ENCODE assay signal across 13 cellular contexts in the genomic region with DNA sequence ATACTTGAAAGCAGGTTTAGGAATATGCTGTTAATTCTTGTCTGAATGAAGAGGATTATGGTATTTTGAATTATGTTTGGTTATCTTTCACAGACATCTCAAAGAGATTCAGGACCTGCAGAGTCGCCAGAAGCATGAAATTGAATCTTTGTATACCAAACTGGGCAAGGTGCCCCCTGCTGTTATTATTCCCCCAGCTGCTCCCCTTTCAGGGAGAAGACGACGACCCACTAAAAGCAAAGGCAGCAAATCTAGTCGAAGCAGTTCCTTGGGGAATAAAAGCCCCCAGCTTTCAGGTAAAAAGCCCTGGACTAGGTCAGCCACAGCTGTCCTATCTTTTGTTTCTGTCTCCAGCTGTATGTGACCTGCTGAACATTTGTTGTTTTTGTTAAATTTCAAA. TPM values are rescaled to one million over a fixed set of nuclear protein-coding genes. Genes with fewer than 3 reads are reported as not detected.
DNase-seq lines count a peak whose midpoint lies in the region; ATAC-seq and TF ChIP-seq lines count a peak whose summit lies in the region.
"Had no signal": no experiment of that assay in that cellular context is flagged by ENCODE, and none has a peak within 500 bp of the region (broad histone marks: within the 10 kb centered on the region; RNA-seq: fewer than 3 reads in every experiment).

No MANE protein-coding gene starts in this region.

- H3K4me1 Mint-ChIP-seq in CD4-positive, alpha-beta T cell (ENCODE audit: low read depth), result no peaks in the 10 kb centered on the region
- H3K4me1 Mint-ChIP-seq in activated T-helper 17 cell treated with anti-CD3 and anti-CD28 coated beads, Interleukin-2, amount 50 U/mL, for 72 hours, result no peaks in the 10 kb centered on the region
- no peaks in the 10 kb centered on the region for H3K4me1 Mint-ChIP-seq in natural killer cell treated with Interleukin-12 subunit alpha and Interleukin-12 subunit beta and Interleukin-15 and Interleukin-18, amount 100 ng/mL, for 72 hours (ENCODE audit: low read depth in 2 of 2)
- H3K4me1 Mint-ChIP-seq: GM23338 had no signal

- H3K27me3 ChIP-seq in A673 (replicated peaks; ENCODE audit: insufficient read depth, low read depth, low read length, poor library complexity) (no peaks in the 10 kb centered on the region), parathyroid adenoma (ENCODE audit: control insufficient read depth, insufficient read depth, low read length) (no peaks in the 10 kb centered on the region)
- no peaks in the 10 kb centered on the region for H3K27me3 ChIP-seq in CD4-positive, alpha-beta T cell (ENCODE audit: control insufficient read depth, insufficient read depth, low read length)

- no peak for ATAC-seq in CD4-positive, alpha-beta T cell (ENCODE audit: poor library complexity)
- no peak for ATAC-seq in activated T-helper 17 cell treated with anti-CD3 and anti-CD28 coated beads, Interleukin-2, amount 50 U/mL, for 72 hours (replicated peaks)
- ATAC-seq in natural killer cell treated with Interleukin-12 subunit alpha and Interleukin-12 subunit beta and Interleukin-15 and Interleukin-18, amount 100 ng/mL, for 72 hours, result no peak
- ATAC-seq: GM23338, K562 had no signal

- no peak overlapping the region for H3K4me3 Mint-ChIP-seq in CD4-positive, alpha-beta T cell
- no peak overlapping the region for H3K4me3 Mint-ChIP-seq in activated T-helper 17 cell treated with anti-CD3 and anti-CD28 coated beads, Interleukin-2, amount 50 U/mL, for 72 hours
- H3K4me3 Mint-ChIP-seq in natural killer cell treated with Interleukin-12 subunit alpha and Interleukin-12 subunit beta and Interleukin-15 and Interleukin-18, amount 100 ng/mL, for 72 hours, result no peak overlapping the region
- H3K4me3 Mint-ChIP-seq: GM23338 had no signal

- DNase-seq in A673 (ENCODE audit: low spot score), result peak; percentile 22
- DNase-seq in CD4-positive, alpha-beta T cell, result no peak
- no peak for DNase-seq in islet precursor cell
- DNase-seq in natural killer cell treated with Interleukin-12 subunit alpha and Interleukin-12 subunit beta and Interleukin-15 and Interleukin-18, amount 100 ng/mL, for 72 hours (ENCODE audit: low spot score), result no peak
- no peak for DNase-seq in activated CD4-positive, alpha-beta T cell treated with anti-CD3 and anti-CD28 coated beads for 4 hours
- DNase-seq: NCI-H1048, NCI-H2107, SHP77 treated with DMSO at 0.1 percent for 48 hours had no signal

- intact Hi-C loops in A673 (cut with micrococcal nuclease; ENCODE audit: unreplicated experiment), result no loop called here
- intact Hi-C loops in CD4-positive, alpha-beta T cell (cut with DNase I, micrococcal nuclease), result no loop called here

- TF ChIP-seq CTCF in A673 (conservative IDR thresholded peaks at IDR 0.05; ENCODE audit: low read depth, low read length) (no peak), parathyroid adenoma (IDR thresholded peaks at IDR 0.05) (no peak)
- TF ChIP-seq CTCF in CD4-positive, alpha-beta T cell (IDR thresholded peaks at IDR 0.05), result no peak

- H3K27ac Mint-ChIP-seq in CD4-positive, alpha-beta T cell, result peak overlapping the region; percentile 15
- peak overlapping the region; percentile 66 for H3K27ac Mint-ChIP-seq in activated T-helper 17 cell treated with anti-CD3 and anti-CD28 coated beads, Interleukin-2, amount 50 U/mL, for 72 hours
- no peak overlapping the region for H3K27ac Mint-ChIP-seq in natural killer cell treated with Interleukin-12 subunit alpha and Interleukin-12 subunit beta and Interleukin-15 and Interleukin-18, amount 100 ng/mL, for 72 hours
- H3K27ac Mint-ChIP-seq: GM23338 had no signal

- H3K4me2 ChIP-seq in parathyroid adenoma (ENCODE audit: low read length), result no peak overlapping the region
- H3K4me2 ChIP-seq: GM23338 had no signal

- H2AFZ ChIP-seq in parathyroid adenoma, result no peak overlapping the region
- H2AFZ ChIP-seq: GM23338 had no signal

- no peaks in the 10 kb centered on the region for H3K27me3 Mint-ChIP-seq in CD4-positive, alpha-beta T cell
- H3K27me3 Mint-ChIP-seq in activated T-helper 17 cell treated with anti-CD3 and anti-CD28 coated beads, Interleukin-2, amount 50 U/mL, for 72 hours, result no peaks in the 10 kb centered on the region
- H3K27me3 Mint-ChIP-seq in natural killer cell treated with Interleukin-12 subunit alpha and Interleukin-12 subunit beta and Interleukin-15 and Interleukin-18, amount 100 ng/mL, for 72 hours, result no peaks in the 10 kb centered on the region

- H3K36me3 ChIP-seq in A673 (ENCODE audit: insufficient read depth, low read length, poor library complexity, severe bottlenecking) (peaks cover 67% of the 10 kb centered on the region), parathyroid adenoma (ENCODE audit: control insufficient read depth, insufficient read depth, low read length) (no peaks in the 10 kb centered on the region)

- H3K36me3 Mint-ChIP-seq in CD4-positive, alpha-beta T cell (ENCODE audit: low read depth), result peaks cover 86% of the 10 kb centered on the region
- H3K36me3 Mint-ChIP-seq in activated T-helper 17 cell treated with anti-CD3 and anti-CD28 coated beads, Interleukin-2, amount 50 U/mL, for 72 hours (ENCODE audit: low read depth), result peaks cover 97% of the 10 kb centered on the region
- peaks cover 27% of the 10 kb centered on the region for H3K36me3 Mint-ChIP-seq in natural killer cell treated with Interleukin-12 subunit alpha and Interleukin-12 subunit beta and Interleukin-15 and Interleukin-18, amount 100 ng/mL, for 72 hours

- H3K27ac ChIP-seq in A673 (ENCODE audit: low read depth, low read length, poor library complexity, severe bottlenecking), result no peak overlapping the region
- H3K27ac ChIP-seq in CD4-positive, alpha-beta T cell (ENCODE audit: low read depth, low read length), result no peak overlapping the region
- peak overlapping the region; percentile 6 for H3K27ac ChIP-seq in parathyroid adenoma
- H3K27ac ChIP-seq: HL-60 had no signal

- H3K4me1 ChIP-seq in A673 (ENCODE audit: insufficient read depth, low read length, poor library complexity, severe bottlenecking) (peaks cover 8% of the 10 kb centered on the region), parathyroid adenoma (peaks cover 5% of the 10 kb centered on the region)

- POLR2A ChIA-PET in A673 (lab: Charles Lee; ENCODE audit: low non-redundant PET), result no interaction called here
- POLR2A ChIA-PET in CD4-positive, alpha-beta T cell (lab: Charles Lee), result interaction anchor here (0.9 kb wide), 1 partner anchor 25 kb away, joined by 3 read pairs; no protein-coding TSS in a partner anchor

- H3K9ac ChIP-seq in parathyroid adenoma, result no peak overlapping the region

- H3K79me2 ChIP-seq in parathyroid adenoma, result peaks cover 4% of the 10 kb centered on the region

- H3K9me3 ChIP-seq in A673 (ENCODE audit: low read depth, low read length, poor library complexity, severe bottlenecking) (no peaks in the 10 kb centered on the region), parathyroid adenoma (ENCODE audit: control insufficient read depth, low read length) (no peaks in the 10 kb centered on the region)
- H3K9me3 ChIP-seq in CD4-positive, alpha-beta T cell (ENCODE audit: control insufficient read depth, low read length), result no peaks in the 10 kb centered on the region

- CTCF ChIA-PET in A673 (lab: Charles Lee), result no interaction called here
- CTCF ChIA-PET in CD4-positive, alpha-beta T cell (lab: Charles Lee), result interaction anchor here (0.6 kb wide), 1 partner anchor 207 kb away, joined by 3 read pairs; no protein-coding TSS in a partner anchor

- no TSS peak for BruUV-seq in A673 (replicated peaks; lab: Mats Ljungman, UMichigan)

- no peak overlapping the region for H3K4me3 ChIP-seq in A673 (ENCODE audit: low read depth, low read length, poor library complexity, severe bottlenecking)
- no peak overlapping the region for H3K4me3 ChIP-seq in parathyroid adenoma (ENCODE audit: low read depth, low read length)
- H3K4me3 ChIP-seq: GM23338, K562 had no signal

- H3K9me3 Mint-ChIP-seq in CD4-positive, alpha-beta T cell, result no peaks in the 10 kb centered on the region
- H3K9me3 Mint-ChIP-seq in activated T-helper 17 cell treated with anti-CD3 and anti-CD28 coated beads, Interleukin-2, amount 50 U/mL, for 72 hours, result no peaks in the 10 kb centered on the region
- H3K9me3 Mint-ChIP-seq in natural killer cell treated with Interleukin-12 subunit alpha and Interleukin-12 subunit beta and Interleukin-15 and Interleukin-18, amount 100 ng/mL, for 72 hours, result no peaks in the 10 kb centered on the region
- H3K9me3 Mint-ChIP-seq: GM23338 had no signal

RNA-seq across cellular contexts. Expression of a gene that starts 52.1 kb away (rescaled TPM):
- 23.0 and 24.7 TPM in 2 replicates for total RNA-seq in A673 (2021)
- total RNA-seq in CD4-positive, alpha-beta T cell, result 1 to 10 TPM; 7.0 to 8.1 TPM
- 1 to 10 TPM; 5.1 to 9.3 TPM for total RNA-seq in activated T-helper 17 cell treated with anti-CD3 and anti-CD28 coated beads, Interleukin-2, amount 50 U/mL, for 72 hours
- total RNA-seq in natural killer cell treated with Interleukin-12 subunit alpha and Interleukin-12 subunit beta and Interleukin-15 and Interleukin-18, amount 100 ng/mL, for 72 hours, result 10 to 100 TPM; 17.0 to 24.9 TPM

Comparison
In these comparisons a context has a peak if more than half of its experiments do, and no peak if none do; other contexts are left out.
1. H3K27ac Mint-ChIP-seq: peak in CD4-positive, alpha-beta T cell (single experiment) and activated T-helper 17 cell treated with anti-CD3 and anti-CD28 coated beads, Interleukin-2, amount 50 U/mL, for 72 hours (single experiment); none in natural killer cell treated with Interleukin-12 subunit alpha and Interleukin-12 subunit beta and Interleukin-15 and Interleukin-18, amount 100 ng/mL, for 72 hours (0 of 2).